23 cellular contexts compared by ENCODE assay signal in genomic region chr1:101152633-101153032, GRCh38.
"Had no signal": no experiment of that assay in that cellular context is flagged by ENCODE, and none has a peak within 500 bp of the region (broad histone marks: within the 10 kb centered on the region; RNA-seq: fewer than 3 reads in every experiment).

No MANE protein-coding gene starts in this region.

- H3K27ac Mint-ChIP-seq: activated CD4-positive, alpha-beta memory T cell treated with anti-CD3 and anti-CD28 coated beads for 36 hours; activated naive CD4-positive, alpha-beta T cell treated with anti-CD3 and anti-CD28 coated beads, Interleukin-2, amount 10 ng/mL, durations not matched to agents 7 days and 5 days; dendritic cell treated with granulocyte-macrophage colony-stimulating factor and Interleukin-4, amounts not matched to agents 40 ng/mL and 50 ng/mL, for 4 days; endodermal cell; mesothelial cell of epicardium had no signal

- FAIRE-seq: urothelium cell line had no signal

- H3K27me3 Mint-ChIP-seq: activated CD4-positive, alpha-beta memory T cell treated with anti-CD3 and anti-CD28 coated beads for 36 hours; activated naive CD4-positive, alpha-beta T cell treated with anti-CD3 and anti-CD28 coated beads, Interleukin-2, amount 10 ng/mL, durations not matched to agents 7 days and 5 days; central memory CD8-positive, alpha-beta T cell; dendritic cell treated with granulocyte-macrophage colony-stimulating factor and Interleukin-4, amounts not matched to agents 40 ng/mL and 50 ng/mL, for 4 days; naive thymus-derived CD8-positive, alpha-beta T cell; stimulated activated naive CD8-positive, alpha-beta T cell treated with anti-CD3 and anti-CD28 coated beads, Interleukin-15, Interleukin-2, amounts not matched to agents 100 ng/mL and 50 ng/mL, for 24 hours had no signal

- H3K4me1 ChIP-seq: breast epithelium had no signal

- H3K4me3 ChIP-seq: breast epithelium, heart right ventricle, lung, thoracic aorta had no signal

- H3K36me3 ChIP-seq: breast epithelium, heart right ventricle, thoracic aorta had no signal

- H3K4me1 Mint-ChIP-seq: central memory CD8-positive, alpha-beta T cell; endodermal cell had no signal

- ATAC-seq: esophagus mucosa; left lobe of liver; naive thymus-derived CD8-positive, alpha-beta T cell had no signal

- H3K4me3 Mint-ChIP-seq: activated CD4-positive, alpha-beta memory T cell treated with anti-CD3 and anti-CD28 coated beads for 36 hours; activated naive CD4-positive, alpha-beta T cell treated with anti-CD3 and anti-CD28 coated beads, Interleukin-2, amount 10 ng/mL, durations not matched to agents 7 days and 5 days; central memory CD8-positive, alpha-beta T cell; dendritic cell treated with granulocyte-macrophage colony-stimulating factor and Interleukin-4, amounts not matched to agents 40 ng/mL and 50 ng/mL, for 4 days; endodermal cell; mesothelial cell of epicardium; naive thymus-derived CD8-positive, alpha-beta T cell; neural crest cell; stimulated activated naive CD8-positive, alpha-beta T cell treated with anti-CD3 and anti-CD28 coated beads, Interleukin-15, Interleukin-2, amounts not matched to agents 100 ng/mL and 50 ng/mL, for 24 hours had no signal

- H3K9me3 ChIP-seq: breast epithelium, heart right ventricle, thoracic aorta had no signal

- H3K27me3 ChIP-seq: breast epithelium, heart right ventricle had no signal

- H3K36me3 Mint-ChIP-seq: activated CD4-positive, alpha-beta memory T cell treated with anti-CD3 and anti-CD28 coated beads for 36 hours; activated naive CD4-positive, alpha-beta T cell treated with anti-CD3 and anti-CD28 coated beads, Interleukin-2, amount 10 ng/mL, durations not matched to agents 7 days and 5 days; mesothelial cell of epicardium; naive thymus-derived CD8-positive, alpha-beta T cell had no signal

- H3K9me3 Mint-ChIP-seq: activated CD4-positive, alpha-beta memory T cell treated with anti-CD3 and anti-CD28 coated beads for 36 hours; activated naive CD4-positive, alpha-beta T cell treated with anti-CD3 and anti-CD28 coated beads, Interleukin-2, amount 10 ng/mL, durations not matched to agents 7 days and 5 days; central memory CD8-positive, alpha-beta T cell; dendritic cell treated with granulocyte-macrophage colony-stimulating factor and Interleukin-4, amounts not matched to agents 40 ng/mL and 50 ng/mL, for 4 days; endodermal cell; mesothelial cell of epicardium; naive thymus-derived CD8-positive, alpha-beta T cell; neural crest cell; stimulated activated naive CD8-positive, alpha-beta T cell treated with anti-CD3 and anti-CD28 coated beads, Interleukin-15, Interleukin-2, amounts not matched to agents 100 ng/mL and 50 ng/mL, for 24 hours had no signal

- DNase-seq: activated CD4-positive, alpha-beta memory T cell treated with anti-CD3 and anti-CD28 coated beads for 36 hours; activated CD4-positive, alpha-beta T cell treated with anti-CD3 and anti-CD28 coated beads for 48 hours; activated naive CD4-positive, alpha-beta T cell treated with anti-CD3 and anti-CD28 coated beads, Interleukin-2, amount 10 ng/mL, durations not matched to agents 7 days and 5 days; activated T-cell treated with anti-CD3 and anti-CD28 coated beads, Interleukin-2, amount 50 U/mL, for 48 hours; endodermal cell; foreskin fibroblast; heart right ventricle; naive thymus-derived CD8-positive, alpha-beta T cell; right cardiac atrium; stimulated activated CD4-positive, alpha-beta T cell treated with anti-CD3 and anti-CD28 coated beads, Interleukin-4, amount 100 ng/mL, for 1 hour; trophoblast cell had no signal

- H3K27ac ChIP-seq: breast epithelium, thoracic aorta, VCaP had no signal
